In the genomic region with DNA sequence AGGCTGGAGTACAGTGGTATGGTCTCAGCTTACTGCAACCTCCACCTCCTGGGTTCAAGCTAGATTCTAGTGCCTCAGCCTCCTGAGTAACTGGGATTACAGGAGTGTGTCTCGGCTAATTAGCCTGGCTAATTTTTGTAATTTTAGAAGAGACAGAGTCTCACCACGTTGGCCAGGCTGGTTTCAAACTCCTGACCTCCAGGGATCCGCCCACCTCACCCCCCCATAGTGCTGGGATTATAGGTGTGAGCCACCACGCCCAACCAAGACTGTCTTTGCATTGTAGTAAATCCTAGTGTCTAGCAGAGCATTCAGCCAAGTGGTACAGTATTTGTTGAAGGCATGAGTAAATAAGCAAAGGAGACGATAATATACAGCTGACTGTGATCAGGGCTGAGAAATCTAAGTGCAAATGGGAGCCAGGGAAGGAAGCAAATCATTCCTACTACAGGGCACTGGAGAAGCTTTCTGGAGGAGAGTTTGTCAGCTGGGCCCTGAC, we compare ENCODE assay signal across 8 cellular contexts. TPM values are rescaled to one million over a fixed set of nuclear protein-coding genes. Genes with fewer than 3 reads are reported as not detected.
DNase-seq lines count a peak whose midpoint lies in the region; ATAC-seq, FAIRE-seq and TF ChIP-seq lines count a peak whose summit lies in the region.
"Not testable (repeated sequence)": the region's sequence is repeated elsewhere in the genome, so short reads cannot be mapped to it uniquely, and the experiment has no call there.

No MANE protein-coding gene starts in this region.

- peaks cover 31% of the 10 kb centered on the region for H3K36me3 Mint-ChIP-seq in endodermal cell (ENCODE audit: low read depth)

- not testable (repeated sequence) for DNase-seq in A549 (ENCODE audit: low read depth in 1 of 2, low spot score in 1 of 2); HTR-8/SVneo (ENCODE audit: insufficient read length, low spot score); PC-3
- peak; percentile 0 for DNase-seq in NCI-H69 (lab: John Stamatoyannopoulos, UW)
- DNase-seq in endodermal cell = peak; percentile 61
- DNase-seq in left colon = peak in 1 of 2 donors; percentile 55
- DNase-seq in mucosa of descending colon = peak in 2 of 3 donors; percentile 42 to 55

- H3K27me3 Mint-ChIP-seq in endodermal cell (ENCODE audit: insufficient read depth) = not testable (repeated sequence)

- H3K27me3 ChIP-seq in PC-3 (ENCODE audit: low read length); endodermal cell (ENCODE audit: control insufficient read depth, insufficient read depth, low read length, poor library complexity, severe bottlenecking): not testable (repeated sequence)

- not testable (repeated sequence) for H3K9me3 ChIP-seq in A549; PC-3 (ENCODE audit: low read length); endodermal cell (ENCODE audit: control insufficient read depth, low read length); mucosa of descending colon

- H3K27ac ChIP-seq in A549; PC-3 (ENCODE audit: low read length); endodermal cell (ENCODE audit: low read depth, low read length): not testable (repeated sequence)

- H3K4me3 ChIP-seq in A549; PC-3 (ENCODE audit: low read length); endodermal cell (ENCODE audit: low read length); mucosa of descending colon: not testable (repeated sequence)

- H3K9me2 ChIP-seq in PC-3 (replicated peaks; ENCODE audit: low read length) = not testable (repeated sequence)

- not testable (repeated sequence) for H3K4me2 ChIP-seq in A549; PC-3 (ENCODE audit: low read length)

- POLR2A ChIA-PET in A549 (lab: Yijun Ruan, JAX); PC-3 (lab: Charles Lee; ENCODE audit: unreplicated experiment): not testable (repeated sequence)

- not testable (repeated sequence) for TF ChIP-seq RAD21 in A549 (conservative IDR thresholded peaks at IDR 0.05 in 1 of 2, IDR thresholded peaks at IDR 0.05 in 1 of 2)

- not testable (repeated sequence) for H3K9ac ChIP-seq in PC-3 (ENCODE audit: low read length); endodermal cell (ENCODE audit: extremely low read depth, low read length, poor library complexity, severe bottlenecking)

- not testable (repeated sequence) for H3K4me3 Mint-ChIP-seq in endodermal cell

- not testable (repeated sequence) for H3K4me1 ChIP-seq in A549; PC-3 (ENCODE audit: insufficient read depth, low read length); endodermal cell (ENCODE audit: control insufficient read depth, insufficient read depth, low read length); mucosa of descending colon (ENCODE audit: low read depth)

- not testable (repeated sequence) for H2AFZ ChIP-seq in PC-3 (ENCODE audit: low read length)

- CTCF ChIA-PET in A549 (lab: Yijun Ruan, JAX); PC-3 (lab: Charles Lee): not testable (repeated sequence)

- H3K9me3 Mint-ChIP-seq in endodermal cell = not testable (repeated sequence)

- H3K27ac Mint-ChIP-seq in endodermal cell = not testable (repeated sequence)

- not testable (repeated sequence) for ATAC-seq in A549
- ATAC-seq in PC-3 = peak; percentile 24; the same call in 1 of the 2 replicates
- peak; percentile 59 for ATAC-seq in esophagus mucosa
- ATAC-seq in left colon = peak; percentile 87
- ATAC-seq in mucosa of descending colon = peak; percentile 74

- FAIRE-seq in A549 (lab: Jason Lieb, UNC) (peak; percentile 23), HTR-8/SVneo (lab: Jason Lieb, UNC) (peak; percentile 76)

- peaks cover 32% of the 10 kb centered on the region for H3K79me2 ChIP-seq in PC-3 (ENCODE audit: low read length)

- TF ChIP-seq POLR2A in A549 (IDR thresholded peaks at IDR 0.05; ENCODE audit: low read length) = not testable (repeated sequence)

- TF ChIP-seq CTCF in A549 (IDR thresholded peaks at IDR 0.05); PC-3 (conservative IDR thresholded peaks at IDR 0.05; ENCODE audit: low read depth, low read length); endodermal cell (conservative IDR thresholded peaks at IDR 0.05); mucosa of descending colon (IDR thresholded peaks at IDR 0.05): not testable (repeated sequence)

- BruUV-seq in PC-3 (replicated peaks; lab: Mats Ljungman, UMichigan) = not testable (repeated sequence)

- 83% methylated on average over 4 of the region's 5 CpGs for WGBS in A549 (ENCODE audit: missing lambda C conversion rate)
- WGBS in endodermal cell (ENCODE audit: insufficient coverage in 1 of 2, insufficient read length in 1 of 2), 2 experiments = 71% methylated on average over 3 of the region's 5 CpGs; no CpG with 5 or more reads in 1 of the 2 experiments

- H3F3A ChIP-seq in PC-3 (ENCODE audit: low read length, unreplicated experiment) = not testable (repeated sequence)

- TF ChIP-seq EP300 in A549 (IDR thresholded peaks at IDR 0.05) = not testable (repeated sequence)

- intact Hi-C loops in PC-3 (cut with micrococcal nuclease); left colon (cut with DNase I, micrococcal nuclease); mucosa of descending colon (cut with DNase I, micrococcal nuclease): not testable (repeated sequence)

- H3K4me1 Mint-ChIP-seq in endodermal cell = peaks cover 28% of the 10 kb centered on the region

- not testable (repeated sequence) for H4K20me1 ChIP-seq in PC-3 (ENCODE audit: low read length)

- not testable (repeated sequence) for H3K36me3 ChIP-seq in PC-3 (ENCODE audit: low read depth, low read length); endodermal cell (ENCODE audit: control insufficient read depth, insufficient read depth, low read length); mucosa of descending colon (ENCODE audit: low read depth)

RNA-seq across cellular contexts. Expression of a gene that starts 5.9 kb away (rescaled TPM):
- polyA plus RNA-seq in A549 (2011; rRNA removed) (14.1 and 22.7 TPM in 2 replicates), A549 (2017; fragmentation: RNase III; extraction: RNeasy Plus Mini Kit Qiagen cat#74134 plus additional on column Dnase treatment) (17.5 to 21.0 TPM (median 19.9 TPM) in 3 replicates)
- 2.3 and 2.6 TPM in 2 replicates for polyA plus RNA-seq in A549 (2012; cell fraction: cytosol; rRNA removed)
- 6.2 and 9.0 TPM in 2 replicates for polyA plus RNA-seq in A549 (2012; cell fraction: nucleus; rRNA removed)
- 20.7 and 33.8 TPM in 2 replicates for polyA minus RNA-seq in A549 (2011; rRNA and poly(A)+ RNA removed)
- total RNA-seq in PC-3 (2014; rRNA removed) (23.7 and 24.0 TPM in 2 replicates), endodermal cell (10 to 100 TPM; 30.7 to 73.2 TPM), esophagus mucosa (8.0 TPM), left colon (10 to 100 TPM; 18.0 to 20.7 TPM), mucosa of descending colon (10 to 100 TPM in 2 of 3 donors, 1 to 10 TPM in 1; 9.7 to 25.0 (median 14.0) TPM)
- polyA plus RNA-seq in endodermal cell (2013, experiment 1 of 2) = 13.3 TPM
- polyA plus RNA-seq in endodermal cell (2013, experiment 2 of 2) = 15.6 TPM
